In the genomic region with DNA sequence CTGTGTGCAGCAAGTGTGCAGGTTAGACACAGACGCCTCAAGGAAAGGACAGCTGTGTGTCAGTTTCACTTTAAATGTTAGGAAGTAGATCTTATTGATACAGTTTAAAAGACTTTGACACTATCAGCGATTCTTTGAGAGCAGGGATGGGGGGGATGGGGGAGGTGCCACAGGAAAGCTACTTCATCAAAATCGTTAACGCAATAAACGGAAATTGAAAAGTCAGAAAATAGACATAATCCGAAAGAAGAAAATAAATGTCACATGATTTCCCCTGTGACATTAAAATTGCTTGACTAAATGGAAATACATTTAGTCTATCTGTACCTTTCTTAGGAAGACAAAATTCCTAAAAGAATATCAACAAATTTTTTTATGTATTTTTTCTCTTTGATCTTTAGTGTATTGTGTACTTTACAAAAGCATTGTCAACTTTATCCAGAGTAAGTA, we compare ENCODE assay signal across 8 cellular contexts. TPM values are rescaled to one million over a fixed set of nuclear protein-coding genes. Genes with fewer than 3 reads are reported as not detected.
DNase-seq lines count a peak whose midpoint lies in the region; TF ChIP-seq lines count a peak whose summit lies in the region.

No MANE protein-coding gene starts in this region.

- CTCF ChIA-PET in A673 (lab: Charles Lee), result no interaction called here

- no peaks in the 10 kb centered on the region for H4K20me1 ChIP-seq in Karpas-422 (ENCODE audit: insufficient read depth, low read depth, low read length)

- TF ChIP-seq CTCF in A673 (conservative IDR thresholded peaks at IDR 0.05; ENCODE audit: low read depth, low read length) (no peak), cardiac fibroblast (IDR thresholded peaks at IDR 0.05; ENCODE audit: low read depth, low read length) (no peak)

- no peaks in the 10 kb centered on the region for H3K9me3 ChIP-seq in A673 (ENCODE audit: low read depth, low read length, poor library complexity, severe bottlenecking)
- H3K9me3 ChIP-seq in Karpas-422 (ENCODE audit: low read length), result no peaks in the 10 kb centered on the region
- no peaks in the 10 kb centered on the region for H3K9me3 ChIP-seq in muscle layer of colon (ENCODE audit: low read length)

- peak overlapping the region; percentile 92 for H3K9ac ChIP-seq in Karpas-422 (ENCODE audit: low read length)
- H3K9ac ChIP-seq in muscle layer of colon (ENCODE audit: low read length), result peak overlapping the region; percentile 78

- H3K36me3 ChIP-seq in A673 (ENCODE audit: insufficient read depth, low read length, poor library complexity, severe bottlenecking) (no peaks in the 10 kb centered on the region), Karpas-422 (ENCODE audit: insufficient read depth, low read length) (no peaks in the 10 kb centered on the region), muscle layer of colon (ENCODE audit: insufficient read depth, low read length) (no peaks in the 10 kb centered on the region)

- intact Hi-C loops in A673 (cut with micrococcal nuclease; ENCODE audit: unreplicated experiment), result no loop called here
- intact Hi-C loops in posterior vena cava (cut with DNase I), result no loop called here

- H3K4me1 ChIP-seq in A673 (ENCODE audit: insufficient read depth, low read length, poor library complexity, severe bottlenecking) (peaks cover 5% of the 10 kb centered on the region), Karpas-422 (ENCODE audit: low read length) (peaks cover 23% of the 10 kb centered on the region), muscle layer of colon (ENCODE audit: insufficient read depth, low read length) (peaks cover 4% of the 10 kb centered on the region)

- no peaks in the 10 kb centered on the region for H3K27me3 ChIP-seq in A673 (replicated peaks; ENCODE audit: insufficient read depth, low read depth, low read length, poor library complexity)
- H3K27me3 ChIP-seq in Karpas-422 (ENCODE audit: low read length), result no peaks in the 10 kb centered on the region
- no peaks in the 10 kb centered on the region for H3K27me3 ChIP-seq in muscle layer of colon (ENCODE audit: control insufficient read depth in 1 of 2, insufficient read depth in 2 of 2, low read length in 2 of 2)

- POLR2A ChIA-PET in A673 (lab: Charles Lee; ENCODE audit: low non-redundant PET), result no interaction called here

- H3K27ac ChIP-seq in A673 (ENCODE audit: low read depth, low read length, poor library complexity, severe bottlenecking) (peak overlapping the region; percentile 93), Karpas-422 (ENCODE audit: low read length) (peak overlapping the region; percentile 82), muscle layer of colon (ENCODE audit: low read depth, low read length) (peak overlapping the region; percentile 85)

- no TSS peak for BruUV-seq in A673 (replicated peaks; lab: Mats Ljungman, UMichigan)

- DNase-seq in A673 (ENCODE audit: low spot score) (no peak), Karpas-422 (no peak), cardiac fibroblast (ENCODE audit: low read depth in 2 of 2) (no peak), EL (no peak), DMS79 (lab: John Stamatoyannopoulos, UW) (no peak), posterior vena cava (ENCODE audit: low spot score) (no peak), ureter (ENCODE audit: low spot score) (no peak)

- peak overlapping the region; percentile 96 for H2AFZ ChIP-seq in Karpas-422 (ENCODE audit: low read length)

- H3K4me3 ChIP-seq in A673 (ENCODE audit: low read depth, low read length, poor library complexity, severe bottlenecking), result peak overlapping the region; percentile 72
- H3K4me3 ChIP-seq in Karpas-422 (ENCODE audit: low read length), result peak overlapping the region; percentile 85
- H3K4me3 ChIP-seq in cardiac fibroblast (replicated peaks in 1 of 2; ENCODE audit: low read depth in 2 of 2, low read length in 2 of 2), result peak overlapping the region; percentile 72 to 79
- peak overlapping the region; percentile 70 to 96 for H3K4me3 ChIP-seq in muscle layer of colon (ENCODE audit: low read depth in 1 of 2, low read length in 2 of 2)

- H3K4me2 ChIP-seq in Karpas-422 (ENCODE audit: low read depth, low read length, poor library complexity, severe bottlenecking), result peak overlapping the region; percentile 97

- H3K79me2 ChIP-seq in Karpas-422 (ENCODE audit: low read length), result peaks cover 32% of the 10 kb centered on the region

- H3K9me2 ChIP-seq in Karpas-422 (replicated peaks; ENCODE audit: insufficient read depth, low read length), result no peaks in the 10 kb centered on the region

RNA-seq across cellular contexts. Expression of gene ZNF33B, which starts 0.5 kb away (rescaled TPM):
- total RNA-seq in A673 (2021) (15.7 and 18.3 TPM in 2 replicates), posterior vena cava (10 to 100 TPM; 11.1 to 12.2 TPM), ureter (53.1 TPM)
- total RNA-seq in Karpas-422 (2014; rRNA removed; shearing (Covaris generic); ENCODE audit: low replicate concordance), result 7.7 and 22.7 TPM in 2 replicates
